Comparison of ENCODE assay signal across 8 cellular contexts in genomic region chr2:3461781-3462492, GRCh38. TPM values are rescaled to one million over a fixed set of nuclear protein-coding genes. Genes with fewer than 3 reads are reported as not detected.
A peak's percentile ranks its signal among the peaks of the same experiment; 100 is the strongest.
DNase-seq lines count a peak whose midpoint lies in the region; TF ChIP-seq lines count a peak whose summit lies in the region.

No MANE protein-coding gene starts in this region.

- peaks cover 24% of the 10 kb centered on the region for H3F3A ChIP-seq in GM23248 (ENCODE audit: insufficient read depth)

- intact Hi-C loops in vagina (cut with DNase I), result no loop called here

- H3K79me2 ChIP-seq in GM23248 (ENCODE audit: insufficient read depth), result no peaks in the 10 kb centered on the region

- TF ChIP-seq CTCF in AG04450 (IDR thresholded peaks at IDR 0.05; ENCODE audit: low read depth, low read length), result peak; percentile 81
- TF ChIP-seq CTCF in RWPE1 (conservative IDR thresholded peaks at IDR 0.05; ENCODE audit: low read depth), result peak; percentile 97
- TF ChIP-seq CTCF in vagina (IDR thresholded peaks at IDR 0.05), result peak; percentile 6 to 91 (median 50)

- WGBS in GM23248 (ENCODE audit: low coverage in 1 of 2, low lambda C conversion rate in 2 of 2, missing lambda C conversion rate in 2 of 2), 2 experiments, result 54 to 59% methylated on average over 12 of the region's 12 CpGs

- H3K27ac ChIP-seq in AG04450 (ENCODE audit: low read depth, low read length) (no peak overlapping the region), GM23248 (peak overlapping the region; percentile 20; the same call in 1 of the 2 replicates), RWPE1 (peak overlapping the region; percentile 53), vagina (peak overlapping the region; percentile 58)

- no peaks in the 10 kb centered on the region for H4K20me1 ChIP-seq in GM23248 (ENCODE audit: insufficient read depth)

- peaks cover 20% of the 10 kb centered on the region for H3K4me1 ChIP-seq in GM23248 (ENCODE audit: insufficient read depth)
- peaks cover 10% of the 10 kb centered on the region for H3K4me1 ChIP-seq in vagina

- H3K9me2 ChIP-seq in GM23248 (ENCODE audit: insufficient read depth), result no peaks in the 10 kb centered on the region

- no peak overlapping the region for H2AFZ ChIP-seq in GM23248

- CTCF ChIA-PET in AG04450 (lab: Charles Lee), result interaction anchor here (0.6 to 3.6 kb wide), 19 partner anchors 8 to 1575 kb away, joined by 3 to 38 read pairs (median 5); partner anchors contain the start of gene EIPR1
- CTCF ChIA-PET in RWPE1 (lab: Yijun Ruan, JAX), result interaction anchor here (0.6 to 1.5 kb wide), 7 partner anchors 10 to 268 kb away, joined by 3 to 6 read pairs (median 4); no protein-coding TSS in a partner anchor

- peak; percentile 37; the same call in 1 of the 2 replicates for TF ChIP-seq RAD21 in Ishikawa (IDR thresholded peaks at IDR 0.05; ENCODE audit: low read depth)

- TF ChIP-seq POLR2A in vagina (IDR thresholded peaks at IDR 0.05), result no peak

- no peak overlapping the region for H3K4me3 ChIP-seq in AG04450 (ENCODE audit: low read depth, low read length)
- H3K4me3 ChIP-seq in GM23248, result peak overlapping the region; percentile 38; the same call in 1 of the 2 replicates
- H3K4me3 ChIP-seq in vagina, result no peak overlapping the region

- H3K36me3 ChIP-seq in GM23248 (ENCODE audit: low read depth) (no peaks in the 10 kb centered on the region), vagina (peaks cover 0 to 53% of the 10 kb centered on the region in 2 donors)

- no peak for TF ChIP-seq EP300 in Ishikawa (IDR thresholded peaks at IDR 0.05; ENCODE audit: borderline replicate concordance)

- POLR2A ChIA-PET in AG04450 (lab: Yijun Ruan, JAX) (no interaction called here), RWPE1 (lab: Yijun Ruan, JAX; ENCODE audit: low non-redundant PET) (no interaction called here)

- in situ Hi-C loops in GM23248 (cut with MboI), result no loop called here

- no peak overlapping the region for H3K4me2 ChIP-seq in GM23248 (ENCODE audit: unreplicated experiment)

- H3K27me3 ChIP-seq in AG04450 (ENCODE audit: control insufficient read depth, insufficient read depth, low read length) (no peaks in the 10 kb centered on the region), GM23248 (replicated peaks; ENCODE audit: insufficient read depth) (no peaks in the 10 kb centered on the region), vagina (no peaks in the 10 kb centered on the region)

- peak; percentile 20 for DNase-seq in AG04450 (ENCODE audit: low read depth, low spot score)
- peak; percentile 32 for DNase-seq in GM04504 (ENCODE audit: low read depth)
- peak; percentile 68 for DNase-seq in GM23248
- DNase-seq in RWPE1 (ENCODE audit: low spot score), result peak; percentile 60
- DNase-seq in effector CD4-positive, alpha-beta T cell, result peak; percentile 13
- DNase-seq in mesenteric fat pad (ENCODE audit: low spot score), result peak; percentile 69
- no peak for DNase-seq in vagina (ENCODE audit: extremely low spot score in 2 of 2)

- peaks cover 4% of the 10 kb centered on the region; the same call in 1 of the 2 replicates for H3K9me3 ChIP-seq in AG04450 (ENCODE audit: control insufficient read depth, insufficient read depth, low read length)
- H3K9me3 ChIP-seq in GM23248 (ENCODE audit: low read depth), result no peaks in the 10 kb centered on the region
- H3K9me3 ChIP-seq in vagina, result no peaks in the 10 kb centered on the region

- peak overlapping the region; percentile 44 for H3K9ac ChIP-seq in GM23248

TF ChIP-seq in Ishikawa, 13 proteins besides CTCF, POLR2A, EP300 and RAD21:
- no peak for TF ChIP-seq ZBTB7A (IDR thresholded peaks at IDR 0.05; ENCODE audit: low read depth)
- peak; percentile 37; the same call in 1 of the 2 replicates for TF ChIP-seq CEBPB (IDR thresholded peaks at IDR 0.05)
- no peak for TF ChIP-seq MAX (IDR thresholded peaks at IDR 0.05)
- TF ChIP-seq NFIC (IDR thresholded peaks at IDR 0.05), result no peak
TF ChIP-seq in Ishikawa: peak in this region for 1.

RNA-seq across cellular contexts. Expression of gene ADI1, which starts 57.4 kb away (rescaled TPM):
- polyA plus RNA-seq in AG04450 (2011; rRNA removed) (66.3 and 71.4 TPM in 2 replicates), GM23248 (2016; fragmentation: Nextera tagmentation; extraction: Ambion mirVana) (140 and 149 TPM in 2 replicates)
- polyA minus RNA-seq in AG04450 (2011; rRNA and poly(A)+ RNA removed), result 27.2 and 28.8 TPM in 2 replicates
- 68.4 and 77.7 TPM in 2 replicates for total RNA-seq in GM23248 (2014; rRNA removed; shearing (Covaris generic))
- total RNA-seq in mesenteric fat pad (63.6 TPM), vagina (26.3 TPM)

Comparison
In these comparisons a context has a peak if more than half of its experiments do, and no peak if none do; other contexts are left out.
1. DNase-seq: peak in AG04450 (single experiment), GM04504 (single experiment), GM23248 (single experiment), RWPE1 (single experiment), effector CD4-positive, alpha-beta T cell (single experiment) and mesenteric fat pad (single experiment); none in vagina (0 of 2).
2. Peak in every context shown above with its lines, with median percentiles within 50 percentile points of each other: CTCF ChIP-seq.